In the genomic region with DNA sequence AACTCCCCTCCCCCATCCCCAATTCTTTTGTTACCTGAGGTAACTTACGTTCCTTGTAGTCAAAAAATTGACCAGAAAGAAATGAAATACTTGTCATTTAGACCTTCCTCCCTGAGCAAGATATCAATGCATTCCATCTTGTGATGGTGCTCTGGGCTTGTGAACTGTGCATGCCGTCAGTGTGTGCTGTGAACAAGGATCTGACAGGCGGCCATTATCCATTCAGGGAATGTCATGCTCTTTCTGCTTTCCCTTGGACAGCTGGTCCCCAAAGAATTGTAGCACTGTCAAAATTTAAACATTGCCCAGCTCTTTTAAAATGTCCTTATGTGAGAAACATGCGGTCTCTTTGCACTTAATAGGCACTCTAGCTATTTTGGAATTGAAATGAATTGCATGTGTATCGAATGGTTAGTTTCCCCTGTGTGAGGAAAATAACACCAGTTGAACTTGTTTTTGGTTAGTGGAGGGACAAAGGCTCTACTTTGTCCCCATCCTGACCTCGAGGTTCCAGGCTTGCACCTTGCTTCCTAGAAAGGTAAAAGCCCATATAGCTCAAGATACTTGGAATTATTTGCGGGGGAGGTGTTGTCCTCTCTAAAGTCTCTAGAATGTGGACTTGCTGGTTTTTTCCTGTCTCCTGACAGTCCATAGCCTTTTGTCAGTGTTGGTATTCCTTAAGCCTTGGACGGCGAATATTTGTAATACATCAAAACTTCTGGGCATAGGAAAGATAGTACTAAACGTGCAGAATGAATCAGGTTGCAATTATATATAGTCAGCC, we compare ENCODE assay signal across 1 cellular context.
TF ChIP-seq lines count a peak whose summit lies in the region.

No MANE protein-coding gene starts in this region.

TF ChIP-seq in HepG2, 621 proteins besides CTCF, POLR2A, EP300 and RAD21 (continued from another document):
- TF ChIP-seq MBD4 (IDR thresholded peaks at IDR 0.05; ENCODE audit: borderline replicate concordance, low read length) (no peak), ZBTB3 (CRISPR knock-in tag; IDR thresholded peaks at IDR 0.05; ENCODE audit: borderline replicate concordance, low read depth) (no peak), NCOR1 (IDR thresholded peaks at IDR 0.05; ENCODE audit: borderline replicate concordance, low read length) (no peak), PRMT3 (CRISPR knock-in tag; IDR thresholded peaks at IDR 0.05; ENCODE audit: borderline replicate concordance, low read depth) (no peak), ZSCAN30 (CRISPR knock-in tag; IDR thresholded peaks at IDR 0.05) (no peak), ZNF354B (CRISPR knock-in tag; IDR thresholded peaks at IDR 0.05) (no peak), ZNF460 (CRISPR knock-in tag; IDR thresholded peaks at IDR 0.05; ENCODE audit: borderline replicate concordance) (no peak), SIX4 (CRISPR knock-in tag; IDR thresholded peaks at IDR 0.05) (no peak)
- TF ChIP-seq, protein P1, sequence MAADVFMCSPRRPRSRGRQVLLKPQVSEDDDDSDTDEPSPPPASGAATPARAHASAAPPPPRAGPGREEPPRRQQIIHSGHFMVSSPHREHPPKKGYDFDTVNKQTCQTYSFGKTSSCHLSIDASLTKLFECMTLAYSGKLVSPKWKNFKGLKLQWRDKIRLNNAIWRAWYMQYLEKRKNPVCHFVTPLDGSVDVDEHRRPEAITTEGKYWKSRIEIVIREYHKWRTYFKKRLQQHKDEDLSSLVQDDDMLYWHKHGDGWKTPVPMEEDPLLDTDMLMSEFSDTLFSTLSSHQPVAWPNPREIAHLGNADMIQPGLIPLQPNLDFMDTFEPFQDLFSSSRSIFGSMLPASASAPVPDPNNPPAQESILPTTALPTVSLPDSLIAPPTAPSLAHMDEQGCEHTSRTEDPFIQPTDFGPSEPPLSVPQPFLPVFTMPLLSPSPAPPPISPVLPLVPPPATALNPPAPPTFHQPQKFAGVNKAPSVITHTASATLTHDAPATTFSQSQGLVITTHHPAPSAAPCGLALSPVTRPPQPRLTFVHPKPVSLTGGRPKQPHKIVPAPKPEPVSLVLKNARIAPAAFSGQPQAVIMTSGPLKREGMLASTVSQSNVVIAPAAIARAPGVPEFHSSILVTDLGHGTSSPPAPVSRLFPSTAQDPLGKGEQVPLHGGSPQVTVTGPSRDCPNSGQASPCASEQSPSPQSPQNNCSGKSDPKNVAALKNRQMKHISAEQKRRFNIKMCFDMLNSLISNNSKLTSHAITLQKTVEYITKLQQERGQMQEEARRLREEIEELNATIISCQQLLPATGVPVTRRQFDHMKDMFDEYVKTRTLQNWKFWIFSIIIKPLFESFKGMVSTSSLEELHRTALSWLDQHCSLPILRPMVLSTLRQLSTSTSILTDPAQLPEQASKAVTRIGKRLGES (CRISPR knock-in tag; IDR thresholded peaks at IDR 0.05; ENCODE audit: borderline replicate concordance), result no peak
- TF ChIP-seq, protein P2, sequence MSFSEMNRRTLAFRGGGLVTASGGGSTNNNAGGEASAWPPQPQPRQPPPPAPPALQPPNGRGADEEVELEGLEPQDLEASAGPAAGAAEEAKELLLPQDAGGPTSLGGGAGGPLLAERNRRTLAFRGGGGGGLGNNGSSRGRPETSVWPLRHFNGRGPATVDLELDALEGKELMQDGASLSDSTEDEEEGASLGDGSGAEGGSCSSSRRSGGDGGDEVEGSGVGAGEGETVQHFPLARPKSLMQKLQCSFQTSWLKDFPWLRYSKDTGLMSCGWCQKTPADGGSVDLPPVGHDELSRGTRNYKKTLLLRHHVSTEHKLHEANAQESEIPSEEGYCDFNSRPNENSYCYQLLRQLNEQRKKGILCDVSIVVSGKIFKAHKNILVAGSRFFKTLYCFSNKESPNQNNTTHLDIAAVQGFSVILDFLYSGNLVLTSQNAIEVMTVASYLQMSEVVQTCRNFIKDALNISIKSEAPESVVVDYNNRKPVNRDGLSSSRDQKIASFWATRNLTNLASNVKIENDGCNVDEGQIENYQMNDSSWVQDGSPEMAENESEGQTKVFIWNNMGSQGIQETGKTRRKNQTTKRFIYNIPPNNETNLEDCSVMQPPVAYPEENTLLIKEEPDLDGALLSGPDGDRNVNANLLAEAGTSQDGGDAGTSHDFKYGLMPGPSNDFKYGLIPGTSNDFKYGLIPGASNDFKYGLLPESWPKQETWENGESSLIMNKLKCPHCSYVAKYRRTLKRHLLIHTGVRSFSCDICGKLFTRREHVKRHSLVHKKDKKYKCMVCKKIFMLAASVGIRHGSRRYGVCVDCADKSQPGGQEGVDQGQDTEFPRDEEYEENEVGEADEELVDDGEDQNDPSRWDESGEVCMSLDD (CRISPR knock-in tag; IDR thresholded peaks at IDR 0.05; ENCODE audit: borderline replicate concordance), result no peak
